ENCODE assay signal across 18 cellular contexts in the genomic region with DNA sequence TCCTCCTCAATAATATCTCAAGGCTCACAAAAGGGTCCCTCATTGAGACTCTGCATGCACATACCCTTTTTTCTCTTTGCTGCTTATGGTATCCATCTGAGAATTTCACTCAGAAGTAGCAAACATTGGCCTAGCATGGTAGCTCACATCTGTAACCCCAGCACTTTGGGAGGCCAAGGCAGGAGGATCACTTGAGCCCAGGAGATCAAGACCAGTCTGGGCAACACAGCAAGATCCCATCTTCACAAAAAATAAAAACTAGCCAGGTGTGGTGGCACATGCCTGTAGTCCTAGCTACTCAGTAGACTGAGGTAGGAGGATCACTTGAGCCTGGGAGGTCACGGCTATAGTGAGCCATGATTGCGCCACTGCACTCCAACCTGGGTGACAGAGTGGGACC. TPM values are rescaled to one million over a fixed set of nuclear protein-coding genes. Genes with fewer than 3 reads are reported as not detected.
DNase-seq lines count a peak whose midpoint lies in the region; ATAC-seq and TF ChIP-seq lines count a peak whose summit lies in the region.
"Had no signal": no experiment of that assay in that cellular context is flagged by ENCODE, and none has a peak within 500 bp of the region (broad histone marks: within the 10 kb centered on the region; RNA-seq: fewer than 3 reads in every experiment).

No MANE protein-coding gene starts in this region.

- DNase-seq in activated CD4-positive, alpha-beta T cell treated with anti-CD3 and anti-CD28 coated beads, Interleukin-2, amount 10 ng/mL, durations not matched to agents 7 days and 5 days: no peak
- DNase-seq in activated CD4-positive, alpha-beta T cell treated with anti-CD3 and anti-CD28 coated beads for 1 hour: no peak
- no peak for DNase-seq in Peyer's patch
- DNase-seq in esophagus muscularis mucosa (ENCODE audit: extremely low spot score): no peak
- DNase-seq in stomach: no peak
- DNase-seq in Ammon's horn (ENCODE audit: low spot score): no peak
- DNase-seq in cerebellar cortex (ENCODE audit: low spot score): no peak
- DNase-seq: activated CD4-positive, alpha-beta T cell treated with anti-CD3 and anti-CD28 coated beads, Interleukin-2, amount 50 U/mL, for 4 hours; H7; heart left ventricle; Kasumi-1; NCI-H1694; NCI-H526; right cardiac atrium; stimulated activated CD4-positive, alpha-beta T cell treated with anti-CD3 and anti-CD28 coated beads, Interleukin-2, amount 100 ng/mL, for 48 hours had no signal

- H3K36me3 ChIP-seq in Peyer's patch: no peaks in the 10 kb centered on the region
- no peaks in the 10 kb centered on the region for H3K36me3 ChIP-seq in esophagus muscularis mucosa
- no peaks in the 10 kb centered on the region for H3K36me3 ChIP-seq in stomach
- H3K36me3 ChIP-seq: heart left ventricle had no signal

- peaks cover 86% of the 10 kb centered on the region for H3K4me1 Mint-ChIP-seq in activated CD4-positive, alpha-beta T cell treated with anti-CD3 and anti-CD28 coated beads, Interleukin-2, amount 10 ng/mL, durations not matched to agents 7 days and 5 days

- intact Hi-C loops in esophagus muscularis mucosa (cut with DNase I) (no loop called here), stomach (cut with DNase I; ENCODE audit: low total_unique reads) (no loop called here)

- peaks cover 1% of the 10 kb centered on the region for H3K27me3 Mint-ChIP-seq in activated CD4-positive, alpha-beta T cell treated with anti-CD3 and anti-CD28 coated beads, Interleukin-2, amount 10 ng/mL, durations not matched to agents 7 days and 5 days

- no peak overlapping the region for H3K4me3 ChIP-seq in Peyer's patch
- H3K4me3 ChIP-seq in esophagus muscularis mucosa: no peak overlapping the region
- no peak overlapping the region for H3K4me3 ChIP-seq in stomach
- H3K4me3 ChIP-seq: A549, heart left ventricle had no signal

- peak overlapping the region; percentile 57 for H3K4me3 Mint-ChIP-seq in activated CD4-positive, alpha-beta T cell treated with anti-CD3 and anti-CD28 coated beads, Interleukin-2, amount 10 ng/mL, durations not matched to agents 7 days and 5 days

- TF ChIP-seq CTCF in Peyer's patch (IDR thresholded peaks at IDR 0.05) (no peak), esophagus muscularis mucosa (IDR thresholded peaks at IDR 0.05) (no peak), stomach (IDR thresholded peaks at IDR 0.05) (no peak)

- H3K27ac Mint-ChIP-seq in activated CD4-positive, alpha-beta T cell treated with anti-CD3 and anti-CD28 coated beads, Interleukin-2, amount 10 ng/mL, durations not matched to agents 7 days and 5 days: peak overlapping the region; percentile 86

- H3K4me1 ChIP-seq in Peyer's patch: peaks cover 0 to 82% (median 10%) of the 10 kb centered on the region in 4 donors
- H3K4me1 ChIP-seq in esophagus muscularis mucosa: peaks cover 78 to 100% (median 100%) of the 10 kb centered on the region in 4 donors
- H3K4me1 ChIP-seq in stomach: peaks cover 56 to 99% (median 81%) of the 10 kb centered on the region in 4 donors
- H3K4me1 ChIP-seq: A549 had no signal

- WGBS in esophagus muscularis mucosa: 100% methylated on average over 2 of the region's 2 CpGs
- 90 to 93% (median 92%) methylated on average over 2 of the region's 2 CpGs for WGBS in stomach, 5 donors

- POLR2A ChIA-PET in activated CD4-positive, alpha-beta T cell treated with anti-CD3 and anti-CD28 coated beads, Interleukin-2, amount 10 ng/mL, durations not matched to agents 7 days and 5 days (lab: Charles Lee): no interaction called here

- CTCF ChIA-PET in activated CD4-positive, alpha-beta T cell treated with anti-CD3 and anti-CD28 coated beads, Interleukin-2, amount 10 ng/mL, durations not matched to agents 7 days and 5 days (lab: Charles Lee): interaction anchor here (1.3 to 5.2 kb wide), 4 partner anchors 8 to 19 kb away, joined by 3 to 25 read pairs (median 8); no protein-coding TSS in a partner anchor

- no peaks in the 10 kb centered on the region for H3K9me3 ChIP-seq in Peyer's patch
- no peaks in the 10 kb centered on the region for H3K9me3 ChIP-seq in esophagus muscularis mucosa
- no peaks in the 10 kb centered on the region for H3K9me3 ChIP-seq in stomach
- H3K9me3 ChIP-seq: A549, heart left ventricle had no signal

- H3K27me3 ChIP-seq in Peyer's patch (no peaks in the 10 kb centered on the region), esophagus muscularis mucosa (no peaks in the 10 kb centered on the region), stomach (no peaks in the 10 kb centered on the region)
- H3K27me3 ChIP-seq: heart left ventricle had no signal

- TF ChIP-seq POLR2A in Peyer's patch (IDR thresholded peaks at IDR 0.05) (no peak), esophagus muscularis mucosa (IDR thresholded peaks at IDR 0.05; ENCODE audit: low read depth) (no peak), stomach (IDR thresholded peaks at IDR 0.05) (no peak)

- ATAC-seq in GM21423 (IDR thresholded peaks at IDR 0.05; ENCODE audit: unreplicated experiment): no peak
- ATAC-seq: A549, heart left ventricle, Panc1, right cardiac atrium had no signal

- TF ChIP-seq EP300 in esophagus muscularis mucosa (IDR thresholded peaks at IDR 0.05) (no peak), stomach (IDR thresholded peaks at IDR 0.05) (no peak)

- no peaks in the 10 kb centered on the region for H3K9me3 Mint-ChIP-seq in activated CD4-positive, alpha-beta T cell treated with anti-CD3 and anti-CD28 coated beads, Interleukin-2, amount 10 ng/mL, durations not matched to agents 7 days and 5 days

- H3K36me3 Mint-ChIP-seq in activated CD4-positive, alpha-beta T cell treated with anti-CD3 and anti-CD28 coated beads, Interleukin-2, amount 10 ng/mL, durations not matched to agents 7 days and 5 days (ENCODE audit: low read depth): peaks cover 24% of the 10 kb centered on the region

- peak overlapping the region; percentile 11 to 67 (median 35) for H3K27ac ChIP-seq in Peyer's patch
- H3K27ac ChIP-seq in esophagus muscularis mucosa (replicated peaks in 1 of 4): peak overlapping the region; percentile 86 to 99 (median 92)
- H3K27ac ChIP-seq in stomach: peak overlapping the region in 4 of 5 donors; percentile 39 to 96 (median 86)
- H3K27ac ChIP-seq: A549 had no signal

RNA-seq across cellular contexts. Expression of a gene that starts 11.7 kb away (rescaled TPM):
- 10 to 100 TPM; 26.1 to 26.4 TPM for total RNA-seq in activated CD4-positive, alpha-beta T cell treated with anti-CD3 and anti-CD28 coated beads, Interleukin-2, amount 10 ng/mL, durations not matched to agents 7 days and 5 days
- total RNA-seq in Peyer's patch: 10 to 100 TPM; 28.5 to 65.2 (median 59.2) TPM
- 100 to 1,000 TPM in 3 of 4 donors, 10 to 100 TPM in 1; 95.3 to 136 (median 131) TPM for total RNA-seq in esophagus muscularis mucosa
- 100 to 1,000 TPM in 3 of 5 donors, 10 to 100 TPM in 2; 85.8 to 278 (median 101) TPM for total RNA-seq in stomach
- 10 to 100 TPM; 20.2 to 31.5 (median 21.2) TPM for polyA plus RNA-seq in stomach

Comparison
In these comparisons a context has a peak if more than half of its experiments do, and no peak if none do; other contexts are left out.
1. H3K27ac ChIP-seq: peak in every context shown above with its lines; median percentile 92 in esophagus muscularis mucosa; 86 in stomach; 35 in Peyer's patch.